8 cellular contexts compared by ENCODE assay signal in genomic region chr12:106753526-106753925, GRCh38. TPM values are rescaled to one million over a fixed set of nuclear protein-coding genes. Genes with fewer than 3 reads are reported as not detected.
A peak's percentile ranks its signal among the peaks of the same experiment; 100 is the strongest.
DNase-seq lines count a peak whose midpoint lies in the region; ATAC-seq and TF ChIP-seq lines count a peak whose summit lies in the region.

No MANE protein-coding gene starts in this region.

- POLR2A ChIA-PET in WTC11 (lab: Charles Lee), result no interaction called here

- H3K4me1 ChIP-seq in gastrocnemius medialis, result peaks cover 6 to 12% of the 10 kb centered on the region in 2 donors
- H3K4me1 ChIP-seq in hepatocyte (ENCODE audit: insufficient read depth), result no peaks in the 10 kb centered on the region

- H3K27ac ChIP-seq in gastrocnemius medialis (no peak overlapping the region), hepatocyte (no peak overlapping the region)

- peaks cover 11% of the 10 kb centered on the region for H3K4me1 Mint-ChIP-seq in T-helper 2 cell treated with Interferon-gamma antibody and Interleukin-4, amounts not matched to agents 5 μg/mL and 100 μg/mL, for 36 hours (ENCODE audit: low read depth)
- peaks cover 10% of the 10 kb centered on the region; the same call in 1 of the 2 replicates for H3K4me1 Mint-ChIP-seq in WTC11

- no peak overlapping the region for H2AFZ ChIP-seq in hepatocyte

- peak; percentile 91 for ATAC-seq in GM19025 (IDR thresholded peaks at IDR 0.05; ENCODE audit: low read depth, unreplicated experiment)
- peak; percentile 95 for ATAC-seq in HG03060 (IDR thresholded peaks at IDR 0.05; ENCODE audit: low read depth, unreplicated experiment)
- no peak for ATAC-seq in gastrocnemius medialis
- no peak for ATAC-seq in WTC11

- TF ChIP-seq CTCF in gastrocnemius medialis (IDR thresholded peaks at IDR 0.05 in 4 of 5, conservative IDR thresholded peaks at IDR 0.05 in 1 of 5) (no peak), WTC11 (IDR thresholded peaks at IDR 0.05) (no peak), hepatocyte (IDR thresholded peaks at IDR 0.05; ENCODE audit: poor library complexity) (no peak)

- CTCF ChIA-PET in WTC11 (lab: Charles Lee), result no interaction called here

- H3K4me2 ChIP-seq in hepatocyte, result no peak overlapping the region

- H3K9me2 ChIP-seq in hepatocyte (replicated peaks; ENCODE audit: insufficient read depth), result no peaks in the 10 kb centered on the region

- no peak overlapping the region for H3K4me3 ChIP-seq in gastrocnemius medialis
- no peak overlapping the region for H3K4me3 ChIP-seq in hepatocyte

- H3K27me3 ChIP-seq in gastrocnemius medialis (no peaks in the 10 kb centered on the region), hepatocyte (no peaks in the 10 kb centered on the region)

- WGBS in hepatocyte (ENCODE audit: low lambda C conversion rate, missing lambda C conversion rate), result 79% methylated on average over 7 of the region's 7 CpGs

- DNase-seq in T-helper 2 cell treated with Interferon-gamma antibody and Interleukin-4, amounts not matched to agents 5 μg/mL and 100 μg/mL, for 36 hours (ENCODE audit: low spot score), result peak; percentile 31
- peak in 26 of 42 donors; percentile 21 to 82 (median 49) for DNase-seq in head of caudate nucleus
- no peak for DNase-seq in kidney tubule cell (ENCODE audit: low spot score)
- no peak for DNase-seq in gastrocnemius medialis
- DNase-seq in WTC11 (ENCODE audit: low spot score), result no peak
- DNase-seq in hepatocyte (ENCODE audit: low spot score), result no peak

- in situ Hi-C loops in gastrocnemius medialis (cut with MboI; ENCODE audit: low sequenced_read_pairs in 4 of 4), result no loop called here

- H3K36me3 ChIP-seq in gastrocnemius medialis (no peaks in the 10 kb centered on the region), hepatocyte (replicated peaks; ENCODE audit: insufficient read depth, low read depth) (no peaks in the 10 kb centered on the region)

- peaks cover 11% of the 10 kb centered on the region for H3K9me3 Mint-ChIP-seq in T-helper 2 cell treated with Interferon-gamma antibody and Interleukin-4, amounts not matched to agents 5 μg/mL and 100 μg/mL, for 36 hours
- peaks cover 6% of the 10 kb centered on the region for H3K9me3 Mint-ChIP-seq in WTC11

- H3K9me3 ChIP-seq in gastrocnemius medialis, result no peaks in the 10 kb centered on the region
- H3K9me3 ChIP-seq in hepatocyte (ENCODE audit: low read depth), result no peaks in the 10 kb centered on the region

- no peak for TF ChIP-seq POLR2A in gastrocnemius medialis (IDR thresholded peaks at IDR 0.05)

- H3K79me2 ChIP-seq in hepatocyte, result no peaks in the 10 kb centered on the region

- H3K4me3 Mint-ChIP-seq in T-helper 2 cell treated with Interferon-gamma antibody and Interleukin-4, amounts not matched to agents 5 μg/mL and 100 μg/mL, for 36 hours, result peak overlapping the region; percentile 58
- H3K4me3 Mint-ChIP-seq in WTC11, result no peak overlapping the region

- peak overlapping the region; percentile 60 for H3K27ac Mint-ChIP-seq in T-helper 2 cell treated with Interferon-gamma antibody and Interleukin-4, amounts not matched to agents 5 μg/mL and 100 μg/mL, for 36 hours
- H3K27ac Mint-ChIP-seq in WTC11, result no peak overlapping the region

- intact Hi-C loops in head of caudate nucleus (cut with DNase I) (no loop called here), gastrocnemius medialis (cut with DNase I; ENCODE audit: low total_unique reads) (no loop called here)

- H3K36me3 Mint-ChIP-seq in T-helper 2 cell treated with Interferon-gamma antibody and Interleukin-4, amounts not matched to agents 5 μg/mL and 100 μg/mL, for 36 hours (ENCODE audit: low read depth), result no peaks in the 10 kb centered on the region
- H3K36me3 Mint-ChIP-seq in WTC11, result no peaks in the 10 kb centered on the region

- no peaks in the 10 kb centered on the region for H4K20me1 ChIP-seq in hepatocyte (ENCODE audit: insufficient read depth, poor library complexity, severe bottlenecking)

- H3K27me3 Mint-ChIP-seq in T-helper 2 cell treated with Interferon-gamma antibody and Interleukin-4, amounts not matched to agents 5 μg/mL and 100 μg/mL, for 36 hours (ENCODE audit: low read depth), result no peaks in the 10 kb centered on the region
- no peaks in the 10 kb centered on the region for H3K27me3 Mint-ChIP-seq in WTC11 (ENCODE audit: low read depth)

TF ChIP-seq in WTC11, 78 proteins besides CTCF, POLR2A, EP300 and RAD21:
- TF ChIP-seq NR1H2 (CRISPR knock-in tag; IDR thresholded peaks at IDR 0.05), result no peak
- no peak for TF ChIP-seq CBFB (CRISPR knock-in tag; IDR thresholded peaks at IDR 0.05; ENCODE audit: low read depth)
- no peak for TF ChIP-seq ZNF396 (CRISPR knock-in tag; IDR thresholded peaks at IDR 0.05; ENCODE audit: borderline replicate concordance)
- TF ChIP-seq ZNF263 (CRISPR knock-in tag; IDR thresholded peaks at IDR 0.05; ENCODE audit: low read depth), result no peak
- TF ChIP-seq ZNF281 (CRISPR knock-in tag; IDR thresholded peaks at IDR 0.05), result no peak

RNA-seq across cellular contexts. Expression of gene RIC8B, which starts 21.0 kb away (rescaled TPM):
- total RNA-seq in gastrocnemius medialis, result 10 to 100 TPM in 2 of 4 donors, 1 to 10 TPM in 2; 6.1 to 16.0 (median 10.0) TPM
- 14.5 to 20.2 TPM (median 17.3 TPM) in 3 replicates for total RNA-seq in WTC11 (2021)
- total RNA-seq in hepatocyte, result 10.6 and 13.3 TPM in 2 replicates
- polyA plus RNA-seq in hepatocyte, result 5.4 and 8.8 TPM in 2 replicates

Comparison
In these comparisons a context has a peak if more than half of its experiments do, and no peak if none do; other contexts are left out.
1. ATAC-seq: peak in GM19025 (single experiment) and HG03060 (single experiment); none in gastrocnemius medialis (0 of 2) and WTC11 (single experiment).
2. DNase-seq: peak in T-helper 2 cell treated with Interferon-gamma antibody and Interleukin-4, amounts not matched to agents 5 μg/mL and 100 μg/mL, for 36 hours (single experiment) and head of caudate nucleus (26 of 42); none in kidney tubule cell (single experiment), gastrocnemius medialis (0 of 2), WTC11 (single experiment) and hepatocyte (single experiment).